In the genomic region with DNA sequence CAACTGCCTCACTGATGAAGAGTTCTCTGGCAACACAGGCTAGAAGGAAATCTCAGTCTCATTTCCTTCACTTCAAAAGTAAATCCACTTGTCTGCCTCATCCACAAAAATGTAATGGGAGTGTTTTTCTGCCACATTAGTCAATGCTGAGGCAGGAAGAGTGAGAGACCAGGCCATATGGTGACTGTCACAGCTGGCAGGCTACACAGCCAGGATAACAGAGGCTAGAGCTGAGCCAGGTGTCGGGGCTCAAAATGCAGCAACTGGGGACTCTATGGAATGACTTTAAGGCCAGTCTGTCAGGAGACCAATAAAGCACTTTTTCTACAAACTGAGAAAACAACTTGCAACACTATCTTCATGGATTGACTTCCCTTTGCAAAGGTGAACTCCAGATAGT, we compare ENCODE assay signal across 13 cellular contexts.
"Had no signal": no experiment of that assay in that cellular context is flagged by ENCODE, and none has a peak within 500 bp of the region (broad histone marks: within the 10 kb centered on the region; RNA-seq: fewer than 3 reads in every experiment).

No MANE protein-coding gene starts in this region.

- H3K36me3 Mint-ChIP-seq: activated CD4-positive, alpha-beta memory T cell treated with anti-CD3 and anti-CD28 coated beads for 36 hours; stimulated activated effector memory CD8-positive, alpha-beta T cell treated with anti-CD3 and anti-CD28 coated beads, Interleukin-12 subunit alpha, Interleukin-12 subunit beta, amount 100 ng/mL, for 72 hours had no signal

- H3K27me3 Mint-ChIP-seq: activated CD4-positive, alpha-beta memory T cell treated with anti-CD3 and anti-CD28 coated beads for 36 hours had no signal

- H3K4me3 Mint-ChIP-seq: activated CD4-positive, alpha-beta memory T cell treated with anti-CD3 and anti-CD28 coated beads for 36 hours; activated T-cell treated with anti-CD3 and anti-CD28 coated beads, Interleukin-2, amount 50 U/mL, for 72 hours; stimulated activated effector memory CD8-positive, alpha-beta T cell treated with anti-CD3 and anti-CD28 coated beads, Interleukin-12 subunit alpha, Interleukin-12 subunit beta, amount 100 ng/mL, for 72 hours had no signal

- DNase-seq: activated CD4-positive, alpha-beta memory T cell treated with anti-CD3 and anti-CD28 coated beads for 36 hours; activated gamma-delta T cell treated with Interleukin-2 at 50 U/mL for 16 hours; activated T-cell treated with anti-CD3 and anti-CD28 coated beads, Interleukin-2, amount 50 U/mL, for 72 hours; aorta; foreskin keratinocyte; head of caudate nucleus; mesendoderm; small intestine; T-helper 9 cell had no signal

- H3K27me3 ChIP-seq: foreskin keratinocyte, neutrophil had no signal

- H3K4me3 ChIP-seq: tibial nerve had no signal

- H3K36me3 ChIP-seq: neutrophil, tibial nerve had no signal

- H3K9me3 Mint-ChIP-seq: activated CD4-positive, alpha-beta memory T cell treated with anti-CD3 and anti-CD28 coated beads for 36 hours; activated T-cell treated with anti-CD3 and anti-CD28 coated beads, Interleukin-2, amount 50 U/mL, for 72 hours; stimulated activated effector memory CD8-positive, alpha-beta T cell treated with anti-CD3 and anti-CD28 coated beads, Interleukin-12 subunit alpha, Interleukin-12 subunit beta, amount 100 ng/mL, for 72 hours had no signal

- H3K27ac ChIP-seq: foreskin keratinocyte, neutrophil, tibial nerve had no signal

- ATAC-seq: activated T-cell treated with anti-CD3 and anti-CD28 coated beads, Interleukin-2, amount 50 U/mL, for 72 hours; foreskin keratinocyte; left lobe of liver; stimulated activated effector memory CD8-positive, alpha-beta T cell treated with anti-CD3 and anti-CD28 coated beads, Interleukin-12 subunit alpha, Interleukin-12 subunit beta, amount 100 ng/mL, for 72 hours had no signal

- FAIRE-seq: small intestine had no signal

- H3K4me1 Mint-ChIP-seq: stimulated activated effector memory CD8-positive, alpha-beta T cell treated with anti-CD3 and anti-CD28 coated beads, Interleukin-12 subunit alpha, Interleukin-12 subunit beta, amount 100 ng/mL, for 72 hours had no signal

- H3K27ac Mint-ChIP-seq: activated CD4-positive, alpha-beta memory T cell treated with anti-CD3 and anti-CD28 coated beads for 36 hours; activated T-cell treated with anti-CD3 and anti-CD28 coated beads, Interleukin-2, amount 50 U/mL, for 72 hours; stimulated activated effector memory CD8-positive, alpha-beta T cell treated with anti-CD3 and anti-CD28 coated beads, Interleukin-12 subunit alpha, Interleukin-12 subunit beta, amount 100 ng/mL, for 72 hours had no signal

- H3K4me1 ChIP-seq: foreskin keratinocyte, tibial nerve had no signal

- H3K9me3 ChIP-seq: neutrophil, tibial nerve had no signal
